In genomic region chr1:201557572-201557958, GRCh38 we compare ENCODE assay signal across 21 cellular contexts. TPM values are rescaled to one million over a fixed set of nuclear protein-coding genes. Genes with fewer than 3 reads are reported as not detected.
A peak's percentile ranks its signal among the peaks of the same experiment; 100 is the strongest.
DNase-seq lines count a peak whose midpoint lies in the region; ATAC-seq, FAIRE-seq and TF ChIP-seq lines count a peak whose summit lies in the region.
"Had no signal": no experiment of that assay in that cellular context is flagged by ENCODE, and none has a peak within 500 bp of the region (broad histone marks: within the 10 kb centered on the region; RNA-seq: fewer than 3 reads in every experiment).

No MANE protein-coding gene starts in this region.

- H4K20me1 ChIP-seq in K562 (replicated peaks; ENCODE audit: control insufficient read depth, insufficient read depth, low read length), result no peaks in the 10 kb centered on the region

- no peak for TF ChIP-seq RAD21 in K562 (CRISPR knock-in tag; conservative IDR thresholded peaks at IDR 0.05 in 1 of 2, IDR thresholded peaks at IDR 0.05 in 1 of 2)

- CTCF ChIA-PET in K562 (lab: Yijun Ruan, JAX; ENCODE audit: low intra/inter-chr PET ratio), result interaction anchor here (0.9 to 6.1 kb wide), 3 partner anchors 148 to 236 kb away, joined by 3 to 138 read pairs (median 33); no protein-coding TSS in a partner anchor

- TF ChIP-seq POLR2A in K562 (conservative IDR thresholded peaks at IDR 0.05), result no peak
- no peak for TF ChIP-seq POLR2A in esophagus muscularis mucosa (IDR thresholded peaks at IDR 0.05; ENCODE audit: low read depth)

- H3K4me3 Mint-ChIP-seq in type B pancreatic cell, result no peak overlapping the region
- H3K4me3 Mint-ChIP-seq: activated CD4-positive, alpha-beta T cell treated with anti-CD3 and anti-CD28 coated beads, Interleukin-2, amount 10 ng/mL, durations not matched to agents 7 days and 5 days; CD4-positive, alpha-beta T cell; nephron progenitor cell; T-helper 1 cell treated with Interleukin-12 subunit alpha and Interleukin-12 subunit beta and Interleukin-4 antibody, amounts not matched to agents 30 μg/mL and 1 μg/mL, for 36 hours had no signal

- H3K36me3 ChIP-seq in heart right ventricle (no peaks in the 10 kb centered on the region), K562 (ENCODE audit: control insufficient read depth, insufficient read depth, low read length) (no peaks in the 10 kb centered on the region), lower lobe of right lung (no peaks in the 10 kb centered on the region), MG63 (no peaks in the 10 kb centered on the region), esophagus muscularis mucosa (no peaks in the 10 kb centered on the region)
- H3K36me3 ChIP-seq: adrenal gland had no signal

- peaks cover 19 to 100% (median 92%) of the 10 kb centered on the region in 9 donors for H3K4me1 ChIP-seq in heart right ventricle
- H3K4me1 ChIP-seq in right cardiac atrium (ENCODE audit: control insufficient read depth, insufficient read depth, low read length), result peaks cover 16% of the 10 kb centered on the region
- peaks cover 17 to 38% of the 10 kb centered on the region in 2 experiments for H3K4me1 ChIP-seq in K562 (replicated peaks in 1 of 2; ENCODE audit: control insufficient read depth in 2 of 2, insufficient read depth in 2 of 2, low read length in 2 of 2)
- peaks cover 63% of the 10 kb centered on the region for H3K4me1 ChIP-seq in lower lobe of right lung
- peaks cover 73 to 81% (median 79%) of the 10 kb centered on the region in 4 donors for H3K4me1 ChIP-seq in esophagus muscularis mucosa

- H3K9me1 ChIP-seq in K562 (ENCODE audit: control insufficient read depth, insufficient read depth, low read length), result no peaks in the 10 kb centered on the region

- no peaks in the 10 kb centered on the region for H3K27me3 Mint-ChIP-seq in type B pancreatic cell
- H3K27me3 Mint-ChIP-seq: CD4-positive, alpha-beta T cell had no signal

- H3K79me2 ChIP-seq in K562 (ENCODE audit: control insufficient read depth, insufficient read depth, low read length), result no peaks in the 10 kb centered on the region

- H3K9me3 Mint-ChIP-seq in type B pancreatic cell, result no peaks in the 10 kb centered on the region
- H3K9me3 Mint-ChIP-seq: activated CD4-positive, alpha-beta T cell treated with anti-CD3 and anti-CD28 coated beads, Interleukin-2, amount 10 ng/mL, durations not matched to agents 7 days and 5 days; CD4-positive, alpha-beta T cell; nephron progenitor cell; T-helper 1 cell treated with Interleukin-12 subunit alpha and Interleukin-12 subunit beta and Interleukin-4 antibody, amounts not matched to agents 30 μg/mL and 1 μg/mL, for 36 hours had no signal

- POLR2A ChIA-PET in K562 (lab: Yijun Ruan, JAX), result interaction anchor here (0.6 to 1.5 kb wide), 6 partner anchors 9 to 152 kb away, joined by 3 to 6 read pairs (median 3); no protein-coding TSS in a partner anchor

- FAIRE-seq in K562 (lab: Jason Lieb, UNC) (no peak), HTR-8/SVneo (lab: Jason Lieb, UNC) (no peak)
- FAIRE-seq: islet of Langerhans had no signal

- H3K9me3 ChIP-seq in heart right ventricle, result no peaks in the 10 kb centered on the region
- H3K9me3 ChIP-seq in right cardiac atrium (ENCODE audit: control insufficient read depth, low read length), result no peaks in the 10 kb centered on the region
- no peaks in the 10 kb centered on the region for H3K9me3 ChIP-seq in K562 (replicated peaks; ENCODE audit: control insufficient read depth, insufficient read depth, low read depth, low read length)
- H3K9me3 ChIP-seq in lower lobe of right lung, result no peaks in the 10 kb centered on the region
- H3K9me3 ChIP-seq in MG63, result no peaks in the 10 kb centered on the region
- no peaks in the 10 kb centered on the region for H3K9me3 ChIP-seq in esophagus muscularis mucosa
- H3K9me3 ChIP-seq: adrenal gland had no signal

- TF ChIP-seq EP300 in K562 (IDR thresholded peaks at IDR 0.05; ENCODE audit: low read length) (no peak), esophagus muscularis mucosa (IDR thresholded peaks at IDR 0.05) (no peak)

- intact Hi-C loops in heart right ventricle (cut with DNase I) (loop anchor here in 2 of 10 donors (5.0 kb wide), 1 partner anchor 235 kb away; no protein-coding TSS in a partner anchor), right cardiac atrium (cut with DNase I) (loop anchor here in 2 of 4 donors (5.0 kb wide), 1 partner anchor 235 kb away; no protein-coding TSS in a partner anchor), K562 (cut with micrococcal nuclease) (no loop called here), lower lobe of right lung (cut with DNase I) (no loop called here), esophagus muscularis mucosa (cut with DNase I) (no loop called here)

- TF ChIP-seq CTCF in heart right ventricle (IDR thresholded peaks at IDR 0.05) (no peak), K562 (IDR thresholded peaks at IDR 0.05 in 2 of 3, conservative IDR thresholded peaks at IDR 0.05 in 1 of 3; ENCODE audit: insufficient read depth in 2 of 3, low read depth in 1 of 3, low read length in 3 of 3) (no peak), lower lobe of right lung (IDR thresholded peaks at IDR 0.05) (no peak), type B pancreatic cell (conservative IDR thresholded peaks at IDR 0.05) (no peak), esophagus muscularis mucosa (IDR thresholded peaks at IDR 0.05) (no peak)

- no peak overlapping the region for H3K9ac ChIP-seq in K562 (ENCODE audit: insufficient read depth in 1 of 2, low read depth in 2 of 2, low read length in 2 of 2)

- in situ Hi-C loops in K562 (cut with MboI), result loop anchor here (5.0 kb wide), 2 partner anchors 225 to 250 kb away; no protein-coding TSS in a partner anchor

- peak overlapping the region; percentile 19 for H3K27ac Mint-ChIP-seq in type B pancreatic cell
- H3K27ac Mint-ChIP-seq: activated CD4-positive, alpha-beta T cell treated with anti-CD3 and anti-CD28 coated beads, Interleukin-2, amount 10 ng/mL, durations not matched to agents 7 days and 5 days; CD4-positive, alpha-beta T cell; nephron progenitor cell; T-helper 1 cell treated with Interleukin-12 subunit alpha and Interleukin-12 subunit beta and Interleukin-4 antibody, amounts not matched to agents 30 μg/mL and 1 μg/mL, for 36 hours had no signal

- peaks cover 45% of the 10 kb centered on the region for H3K4me1 Mint-ChIP-seq in type B pancreatic cell (ENCODE audit: unreplicated experiment)

- WGBS in heart right ventricle, 2 donors, result 57 to 63% methylated on average over 7 of the region's 7 CpGs
- 50% methylated on average over 7 of the region's 7 CpGs for WGBS in right cardiac atrium
- 33% methylated on average over 7 of the region's 7 CpGs for WGBS in K562 (ENCODE audit: insufficient coverage, low coverage, missing lambda C conversion rate)
- 64% methylated on average over 7 of the region's 7 CpGs for WGBS in esophagus muscularis mucosa

- DNase-seq in heart right ventricle (no peak), right cardiac atrium (no peak), K562 (ENCODE audit: extremely low read depth in 1 of 4, low spot score in 3 of 4) (no peak), lower lobe of right lung (peak; percentile 10), type B pancreatic cell (ENCODE audit: extremely low spot score, unreplicated experiment) (no peak), HTR-8/SVneo (ENCODE audit: insufficient read length, low spot score) (no peak), MG63 (no peak), esophagus muscularis mucosa (ENCODE audit: extremely low spot score) (no peak)
- DNase-seq: ACHN; activated CD4-positive, alpha-beta T cell treated with anti-CD3 and anti-CD28 coated beads, Interleukin-2, amount 10 ng/mL, durations not matched to agents 7 days and 5 days; activated effector memory CD4-positive, alpha-beta T cell treated with Interleukin-2 at 50 U/mL for 16 hours; CD4-positive, alpha-beta T cell; DMS79; KG1; NCI-H526 treated with DMSO at 0.1 percent for 48 hours; nephron progenitor cell; SHP77 treated with DMSO at 0.1 percent for 48 hours had no signal

- no peaks in the 10 kb centered on the region for H3K36me3 Mint-ChIP-seq in type B pancreatic cell

- H2AFZ ChIP-seq in K562 (ENCODE audit: low read depth, low read length), result no peak overlapping the region

- H3K4me3 ChIP-seq in heart right ventricle (no peak overlapping the region), right cardiac atrium (ENCODE audit: low read length) (no peak overlapping the region), K562 (no peak overlapping the region), lower lobe of right lung (no peak overlapping the region), MG63 (no peak overlapping the region), esophagus muscularis mucosa (no peak overlapping the region)
- H3K4me3 ChIP-seq: adrenal gland had no signal

- H3K27me3 ChIP-seq in heart right ventricle, result no peaks in the 10 kb centered on the region
- H3K27me3 ChIP-seq in right cardiac atrium (ENCODE audit: control insufficient read depth, insufficient read depth), result no peaks in the 10 kb centered on the region
- H3K27me3 ChIP-seq in K562 (ENCODE audit: control insufficient read depth in 2 of 2, insufficient read depth in 2 of 2, low read length in 2 of 2), result no peaks in the 10 kb centered on the region
- no peaks in the 10 kb centered on the region for H3K27me3 ChIP-seq in lower lobe of right lung (ENCODE audit: low read depth)
- H3K27me3 ChIP-seq in MG63, result no peaks in the 10 kb centered on the region
- H3K27me3 ChIP-seq in esophagus muscularis mucosa, result no peaks in the 10 kb centered on the region
- H3K27me3 ChIP-seq: adrenal gland had no signal

- BruUV-seq in K562 (replicated peaks; lab: Mats Ljungman, UMichigan), result no TSS peak

- H3K4me2 ChIP-seq in K562 (ENCODE audit: insufficient read depth, low read length), result no peak overlapping the region

- H3K27ac ChIP-seq in heart right ventricle (peak overlapping the region in 8 of 10 donors; percentile 11 to 87 (median 38)), right cardiac atrium (ENCODE audit: low read length) (no peak overlapping the region), K562 (ENCODE audit: extremely low read depth, low read depth, low read length) (no peak overlapping the region), lower lobe of right lung (no peak overlapping the region), esophagus muscularis mucosa (replicated peaks in 1 of 4) (no peak overlapping the region)
- H3K27ac ChIP-seq: adrenal gland had no signal

- ATAC-seq in heart right ventricle, result no peak
- ATAC-seq in right cardiac atrium, result no peak
- ATAC-seq in K562, result no peak
- ATAC-seq in lower lobe of right lung, result no peak
- ATAC-seq: esophagus mucosa had no signal

RNA-seq across cellular contexts. Expression of gene NAV1, which starts 18.6 kb away (rescaled TPM):
- total RNA-seq in heart right ventricle, result 100 to 1,000 TPM in 3 of 10 donors, 10 to 100 TPM in 7; 29.5 to 111 (median 89.0) TPM
- polyA plus RNA-seq in heart right ventricle, result 10 to 100 TPM; 13.7 to 61.5 TPM
- 10 to 100 TPM; 13.3 to 29.1 (median 20.6) TPM for total RNA-seq in right cardiac atrium
- polyA plus RNA-seq in right cardiac atrium, result 8.0 TPM
- total RNA-seq in K562 (2011; cell fraction: chromatin; rRNA removed; ENCODE audit: low replicate concordance), result 12.5 and 15.1 TPM in 2 replicates
- total RNA-seq in K562 (2011; cell fraction: nucleolus; rRNA removed), result 5.0 and 6.2 TPM in 2 replicates
- total RNA-seq in K562 (2011; cell fraction: nucleoplasm; rRNA removed), result 10.3 and 12.7 TPM in 2 replicates
- total RNA-seq in K562 (2014; rRNA removed), result 4.5 and 4.9 TPM in 2 replicates
- total RNA-seq in K562 (2014; rRNA removed; fragmentation: Illumina TruSeq; extraction: Trizol), result 3.2 and 3.7 TPM in 2 replicates
- 2.9 and 3.3 TPM in 2 replicates for total RNA-seq in K562 (2015; rRNA removed; fragmentation: Illumina TruSeq; extraction: Trizol)
- total RNA-seq in K562 (2021), result 15.4 and 16.8 TPM in 2 replicates
- polyA plus RNA-seq in K562 (2011; rRNA removed), result 0.91 TPM in 2 replicates
- 0.63 and 0.92 TPM in 2 replicates for polyA plus RNA-seq in K562 (2011; cell fraction: cytosol; rRNA removed)
- polyA plus RNA-seq in K562 (2011; cell fraction: nucleus; rRNA removed), result 2.0 and 4.7 TPM in 2 replicates
- polyA plus RNA-seq in K562 (2012), result 16.3 and 25.4 TPM in 2 replicates
- polyA plus RNA-seq in K562 (2014; fragmentation: Illumina TruSeq; extraction: Trizol), result 10.7 and 13.2 TPM in 2 replicates
- polyA plus RNA-seq in K562 (2014; fragmentation: Nextera tagmentation; extraction: Ambion mirVana), result 1 to 10 TPM; 1.8 to 2.1 TPM
- polyA plus RNA-seq in K562 (2014; rRNA removed), result 4.2 and 5.6 TPM in 2 replicates
- polyA minus RNA-seq in K562 (2011; rRNA and poly(A)+ RNA removed), result 1.5 and 1.9 TPM in 2 replicates
- polyA minus RNA-seq in K562 (2011; cell fraction: cytosol; rRNA and poly(A)+ RNA removed), result 3.9 and 4.1 TPM in 2 replicates
- polyA minus RNA-seq in K562 (2011; cell fraction: nucleus; rRNA and poly(A)+ RNA removed), result 2.9 and 3.0 TPM in 2 replicates
- 24.5 TPM for total RNA-seq in lower lobe of right lung
- 38.1 and 44.9 TPM in 2 replicates for total RNA-seq in type B pancreatic cell (ENCODE audit: low replicate concordance)
- total RNA-seq in MG63 (2014; rRNA removed; shearing (Covaris generic); ENCODE audit: low replicate concordance), result 17.7 and 22.9 TPM in 2 replicates
- 10 to 100 TPM; 12.9 to 35.5 (median 21.9) TPM for total RNA-seq in esophagus muscularis mucosa

RNA-seq across cellular contexts. Expression of gene CSRP1, which starts 50.6 kb away (rescaled TPM):
- total RNA-seq in heart right ventricle (100 to 1,000 TPM in 1 of 10 donors, 10 to 100 TPM in 9; 48.1 to 103 (median 58.9) TPM), right cardiac atrium (100 to 1,000 TPM in 3 of 4 donors, 10 to 100 TPM in 1; 97.2 to 343 (median 132) TPM), K562 (2014; rRNA removed) (23.7 and 30.8 TPM in 2 replicates), K562 (2014; rRNA removed; fragmentation: Illumina TruSeq; extraction: Trizol) (19.6 and 22.6 TPM in 2 replicates), K562 (2015; rRNA removed; fragmentation: Illumina TruSeq; extraction: Trizol) (28.3 and 30.3 TPM in 2 replicates), K562 (2021) (25.7 and 28.2 TPM in 2 replicates), lower lobe of right lung (185 TPM), type B pancreatic cell (ENCODE audit: low replicate concordance) (7.3 and 139 TPM in 2 replicates), esophagus muscularis mucosa (1,000 to 10,000 TPM; 3,645 to 7,984 (median 5,321) TPM)
- polyA plus RNA-seq in heart right ventricle (100 to 1,000 TPM in 1 of 2 donors, 10 to 100 TPM in 1; 74.5 to 104 TPM), right cardiac atrium (121 TPM), K562 (2011; rRNA removed) (21.3 and 23.7 TPM in 2 replicates), K562 (2014; fragmentation: Illumina TruSeq; extraction: Trizol) (34.6 and 39.4 TPM in 2 replicates), K562 (2014; fragmentation: Nextera tagmentation; extraction: Ambion mirVana) (10 to 100 TPM in 1 of 2 experiments, 1 to 10 TPM in 1; 6.8 to 11.0 TPM), K562 (2014; rRNA removed) (24.9 and 32.1 TPM in 2 replicates)
- 6.5 and 10.3 TPM in 2 replicates for total RNA-seq in K562 (2011; cell fraction: chromatin; rRNA removed; ENCODE audit: low replicate concordance)
- total RNA-seq in K562 (2011; cell fraction: nucleolus; rRNA removed), result 7.0 and 7.5 TPM in 2 replicates
- 7.3 and 8.9 TPM in 2 replicates for total RNA-seq in K562 (2011; cell fraction: nucleoplasm; rRNA removed)
- 29.2 and 43.4 TPM in 2 replicates for polyA plus RNA-seq in K562 (2011; cell fraction: cytosol; rRNA removed)
- 14.3 and 20.0 TPM in 2 replicates for polyA plus RNA-seq in K562 (2011; cell fraction: nucleus; rRNA removed)
- polyA plus RNA-seq in K562 (2012), result 39.0 and 47.5 TPM in 2 replicates
- polyA minus RNA-seq in K562 (2011; rRNA and poly(A)+ RNA removed), result 14.3 and 19.7 TPM in 2 replicates
- 12.0 and 16.7 TPM in 2 replicates for polyA minus RNA-seq in K562 (2011; cell fraction: cytosol; rRNA and poly(A)+ RNA removed)
- 7.7 and 8.8 TPM in 2 replicates for polyA minus RNA-seq in K562 (2011; cell fraction: nucleus; rRNA and poly(A)+ RNA removed)
- 108 and 190 TPM in 2 replicates for total RNA-seq in MG63 (2014; rRNA removed; shearing (Covaris generic); ENCODE audit: low replicate concordance)

Comparison
In these comparisons a context has a peak if more than half of its experiments do, and no peak if none do; other contexts are left out.
1. H3K27ac ChIP-seq: peak in heart right ventricle (8 of 10); none in right cardiac atrium (single experiment), K562 (single experiment), lower lobe of right lung (single experiment) and esophagus muscularis mucosa (0 of 4).
2. RNA of gene CSRP1, which starts 50.6 kb away (total RNA-seq): 3,645 to 7,984 TPM in esophagus muscularis mucosa; 185 TPM in lower lobe of right lung (single experiment), 97.2 to 343 TPM in right cardiac atrium, 108 to 190 TPM in MG63, 48.1 to 103 TPM in heart right ventricle, 6.5 to 30.8 TPM in K562 and 7.3 to 139 TPM in type B pancreatic cell; every median in the first group is over 10 times any median in the second.